Comparison of ENCODE assay signal across 36 cellular contexts in genomic region chr13:20239748-20240147, GRCh38. TPM values are rescaled to one million over a fixed set of nuclear protein-coding genes. Genes with fewer than 3 reads are reported as not detected.
"Had no signal": no experiment of that assay in that cellular context is flagged by ENCODE, and none has a peak within 500 bp of the region (broad histone marks: within the 10 kb centered on the region; RNA-seq: fewer than 3 reads in every experiment).

No MANE protein-coding gene starts in this region.

- H3K4me1 Mint-ChIP-seq: activated B cell treated with CpG ODN at 0.5 μM for 24 hours; activated naive CD4-positive, alpha-beta T cell treated with anti-CD3 and anti-CD28 coated beads, Interleukin-2, amount 50 U/mL, for 24 hours; activated naive CD8-positive, alpha-beta T cell treated with anti-CD3 and anti-CD28 coated beads for 36 hours; activated naive CD8-positive, alpha-beta T cell treated with anti-CD3 and anti-CD28 coated beads, Interleukin-2, amount 50 U/mL, for 24 hours had no signal

- H3K27ac Mint-ChIP-seq: activated B cell treated with CpG ODN at 0.5 μM for 24 hours; activated CD8-positive, alpha-beta T cell treated with anti-CD3 and anti-CD28 coated beads for 36 hours; activated naive CD4-positive, alpha-beta T cell treated with anti-CD3 and anti-CD28 coated beads for 36 hours; activated naive CD4-positive, alpha-beta T cell treated with anti-CD3 and anti-CD28 coated beads, Interleukin-2, amount 50 U/mL, for 24 hours; activated naive CD8-positive, alpha-beta T cell treated with anti-CD3 and anti-CD28 coated beads for 36 hours; activated naive CD8-positive, alpha-beta T cell treated with anti-CD3 and anti-CD28 coated beads, Interleukin-2, amount 50 U/mL, for 24 hours; activated T-helper 1 cell treated with anti-CD3 and anti-CD28 coated beads, Interleukin-12 subunit alpha, Interleukin-12 subunit beta, Interleukin-2, Interleukin-4 antibody, amounts not matched to agents 30 ng/mL and 10 ng/mL and 1 ng/mL, durations not matched to agents 14 hours and 24 hours and 36 hours; activated T-helper 2 cell treated with anti-CD3 and anti-CD28 coated beads, Interferon-gamma antibody, Interleukin-2, Interleukin-4, amounts not matched to agents 10 μg/mL and 5 μg/mL and 100 μg/mL, durations not matched to agents 14 hours and 24 hours and 36 hours; effector memory CD8-positive, alpha-beta T cell; T-helper 17 cell; T-helper 2 cell treated with Interferon-gamma antibody and Interleukin-4, amounts not matched to agents 5 μg/mL and 100 μg/mL, for 36 hours had no signal

- DNase-seq: activated B cell treated with CpG ODN at 0.5 μM for 24 hours; activated CD4-positive, alpha-beta T cell treated with anti-CD3 and anti-CD28 coated beads for 48 hours; activated CD4-positive, alpha-beta T cell treated with anti-CD3 and anti-CD28 coated beads, Interleukin-2, amount 50 U/mL, for 1 hour; activated CD4-positive, alpha-beta T cell treated with anti-CD3 and anti-CD28 coated beads, Interleukin-2, amount 50 U/mL, for 48 hours; activated CD8-positive, alpha-beta memory T cell treated with anti-CD3 and anti-CD28 coated beads for 24 hours; activated CD8-positive, alpha-beta T cell treated with anti-CD3 and anti-CD28 coated beads for 36 hours; activated effector memory CD4-positive, alpha-beta T cell treated with anti-CD3 and anti-CD28 coated beads, Interleukin-2, amount 50 U/mL, for 16 hours; activated naive CD4-positive, alpha-beta T cell treated with anti-CD3 and anti-CD28 coated beads for 36 hours; activated naive CD8-positive, alpha-beta T cell treated with anti-CD3 and anti-CD28 coated beads for 36 hours; activated naive CD8-positive, alpha-beta T cell treated with anti-CD3 and anti-CD28 coated beads, Interleukin-2, amount 50 U/mL, for 24 hours; activated T-cell treated with anti-CD3 and anti-CD28 coated beads, Interleukin-2, amount 50 U/mL, for 48 hours; adrenal gland; amygdala; aorta; body of pancreas; caudate nucleus; cortex of kidney; dermis blood vessel endothelial cell; effector CD4-positive, alpha-beta T cell; effector memory CD8-positive, alpha-beta T cell; erythroblast; esophagus squamous epithelium; foreskin melanocyte; T-helper 1 cell; T-helper 17 cell; T1000; WERI-Rb-1 had no signal

- ATAC-seq: activated CD4-positive, CD25-positive, alpha-beta regulatory T cell treated with anti-CD3 and anti-CD28 coated beads, Interleukin-2, amount 50 U/mL, for 24 hours; activated CD8-positive, alpha-beta T cell treated with anti-CD3 and anti-CD28 coated beads for 36 hours; body of pancreas; effector memory CD8-positive, alpha-beta T cell; gastroesophageal sphincter; T-helper 17 cell had no signal

- H3K9me3 Mint-ChIP-seq: activated B cell treated with CpG ODN at 0.5 μM for 24 hours; activated CD8-positive, alpha-beta T cell treated with anti-CD3 and anti-CD28 coated beads for 36 hours; activated naive CD4-positive, alpha-beta T cell treated with anti-CD3 and anti-CD28 coated beads for 36 hours; activated naive CD4-positive, alpha-beta T cell treated with anti-CD3 and anti-CD28 coated beads, Interleukin-2, amount 50 U/mL, for 24 hours; activated T-helper 1 cell treated with anti-CD3 and anti-CD28 coated beads, Interleukin-12 subunit alpha, Interleukin-12 subunit beta, Interleukin-2, Interleukin-4 antibody, amounts not matched to agents 30 ng/mL and 10 ng/mL and 1 ng/mL, durations not matched to agents 14 hours and 24 hours and 36 hours; activated T-helper 2 cell treated with anti-CD3 and anti-CD28 coated beads, Interferon-gamma antibody, Interleukin-2, Interleukin-4, amounts not matched to agents 10 μg/mL and 5 μg/mL and 100 μg/mL, durations not matched to agents 14 hours and 24 hours and 36 hours; effector memory CD8-positive, alpha-beta T cell; T-helper 2 cell treated with Interferon-gamma antibody and Interleukin-4, amounts not matched to agents 5 μg/mL and 100 μg/mL, for 36 hours had no signal

- H3K4me3 Mint-ChIP-seq: activated B cell treated with CpG ODN at 0.5 μM for 24 hours; activated CD8-positive, alpha-beta T cell treated with anti-CD3 and anti-CD28 coated beads for 36 hours; activated naive CD4-positive, alpha-beta T cell treated with anti-CD3 and anti-CD28 coated beads for 36 hours; activated naive CD4-positive, alpha-beta T cell treated with anti-CD3 and anti-CD28 coated beads, Interleukin-2, amount 50 U/mL, for 24 hours; activated naive CD8-positive, alpha-beta T cell treated with anti-CD3 and anti-CD28 coated beads for 36 hours; activated naive CD8-positive, alpha-beta T cell treated with anti-CD3 and anti-CD28 coated beads, Interleukin-2, amount 50 U/mL, for 24 hours; activated T-helper 1 cell treated with anti-CD3 and anti-CD28 coated beads, Interleukin-12 subunit alpha, Interleukin-12 subunit beta, Interleukin-2, Interleukin-4 antibody, amounts not matched to agents 30 ng/mL and 10 ng/mL and 1 ng/mL, durations not matched to agents 14 hours and 24 hours and 36 hours; effector memory CD8-positive, alpha-beta T cell; T-helper 17 cell; T-helper 2 cell treated with Interferon-gamma antibody and Interleukin-4, amounts not matched to agents 5 μg/mL and 100 μg/mL, for 36 hours had no signal

- H3K36me3 Mint-ChIP-seq: activated naive CD4-positive, alpha-beta T cell treated with anti-CD3 and anti-CD28 coated beads, Interleukin-2, amount 50 U/mL, for 24 hours; activated naive CD8-positive, alpha-beta T cell treated with anti-CD3 and anti-CD28 coated beads for 36 hours had no signal

RNA-seq across cellular contexts. Expression of gene GJB6, which starts 7.6 kb away (rescaled TPM):
- total RNA-seq: activated B cell treated with CpG ODN at 0.5 μM for 24 hours, aorta, body of pancreas, chondrocyte, dermis blood vessel endothelial cell, fibroblast of lung, fibroblast of villous mesenchyme had no signal

RNA-seq across cellular contexts. Expression of gene GJB2, which starts 47.0 kb away (rescaled TPM):
- total RNA-seq: activated B cell treated with CpG ODN at 0.5 μM for 24 hours, chondrocyte, fibroblast of lung, fibroblast of villous mesenchyme, T-helper 17 cell had no signal
